ENCODE assay signal across 1 cellular context in the genomic region with DNA sequence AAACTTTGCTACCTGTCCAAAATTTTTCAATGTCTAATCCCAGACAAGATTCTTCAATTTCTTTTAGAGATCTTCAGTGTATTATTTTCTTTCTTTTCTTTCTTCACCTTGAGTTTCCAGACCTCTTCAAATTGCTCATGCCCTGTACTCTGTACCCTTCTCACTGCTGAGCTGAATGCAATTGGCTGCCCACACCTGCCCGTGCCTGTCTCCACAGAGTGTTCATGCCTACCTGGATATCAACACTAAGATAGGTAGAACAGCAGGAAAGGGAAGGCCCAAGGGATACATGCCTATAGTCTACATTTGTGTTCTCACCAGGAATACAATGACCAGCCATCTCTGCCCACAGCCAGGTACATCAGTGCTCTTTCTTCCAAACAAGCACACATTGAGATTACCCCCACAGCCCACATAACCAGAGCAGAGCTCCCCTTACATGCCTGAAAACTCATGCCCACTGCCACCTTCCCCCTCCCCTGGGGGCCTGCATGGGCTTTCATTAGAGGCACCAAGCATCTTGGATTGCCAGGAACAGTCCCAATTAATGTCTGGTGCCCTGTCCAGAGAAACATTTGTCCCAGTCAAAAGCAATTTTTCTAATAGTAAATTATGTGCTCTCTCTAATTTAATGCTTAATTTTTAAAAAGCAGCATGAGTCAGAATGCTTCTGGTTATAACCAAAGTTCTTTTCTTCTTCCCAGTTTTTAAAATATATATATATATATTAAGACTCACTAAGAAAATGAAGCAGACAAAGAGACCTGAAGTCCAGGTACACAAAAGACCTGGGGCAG.
TF ChIP-seq lines count a peak whose summit lies in the region.

No MANE protein-coding gene starts in this region.

TF ChIP-seq in SK-N-SH treated with all-trans-retinoic acid at 6 μM for 48 hours, 23 proteins besides CTCF, POLR2A, EP300 and RAD21 (continued from another document):
- no peak for TF ChIP-seq POU6F1 (CRISPR knock-in tag; IDR thresholded peaks at IDR 0.05; ENCODE audit: borderline replicate concordance, low read depth)
- peak; percentile 68; the same call in 1 of the 2 replicates for TF ChIP-seq ZC3H10 (CRISPR knock-in tag; IDR thresholded peaks at IDR 0.05)
- TF ChIP-seq, protein P1, sequence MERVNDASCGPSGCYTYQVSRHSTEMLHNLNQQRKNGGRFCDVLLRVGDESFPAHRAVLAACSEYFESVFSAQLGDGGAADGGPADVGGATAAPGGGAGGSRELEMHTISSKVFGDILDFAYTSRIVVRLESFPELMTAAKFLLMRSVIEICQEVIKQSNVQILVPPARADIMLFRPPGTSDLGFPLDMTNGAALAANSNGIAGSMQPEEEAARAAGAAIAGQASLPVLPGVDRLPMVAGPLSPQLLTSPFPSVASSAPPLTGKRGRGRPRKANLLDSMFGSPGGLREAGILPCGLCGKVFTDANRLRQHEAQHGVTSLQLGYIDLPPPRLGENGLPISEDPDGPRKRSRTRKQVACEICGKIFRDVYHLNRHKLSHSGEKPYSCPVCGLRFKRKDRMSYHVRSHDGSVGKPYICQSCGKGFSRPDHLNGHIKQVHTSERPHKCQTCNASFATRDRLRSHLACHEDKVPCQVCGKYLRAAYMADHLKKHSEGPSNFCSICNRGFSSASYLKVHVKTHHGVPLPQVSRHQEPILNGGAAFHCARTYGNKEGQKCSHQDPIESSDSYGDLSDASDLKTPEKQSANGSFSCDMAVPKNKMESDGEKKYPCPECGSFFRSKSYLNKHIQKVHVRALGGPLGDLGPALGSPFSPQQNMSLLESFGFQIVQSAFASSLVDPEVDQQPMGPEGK (CRISPR knock-in tag; IDR thresholded peaks at IDR 0.05; ENCODE audit: borderline replicate concordance): no peak
- TF ChIP-seq ZNF8 (CRISPR knock-in tag; IDR thresholded peaks at IDR 0.05): no peak
